9 cellular contexts compared by ENCODE assay signal in the genomic region with DNA sequence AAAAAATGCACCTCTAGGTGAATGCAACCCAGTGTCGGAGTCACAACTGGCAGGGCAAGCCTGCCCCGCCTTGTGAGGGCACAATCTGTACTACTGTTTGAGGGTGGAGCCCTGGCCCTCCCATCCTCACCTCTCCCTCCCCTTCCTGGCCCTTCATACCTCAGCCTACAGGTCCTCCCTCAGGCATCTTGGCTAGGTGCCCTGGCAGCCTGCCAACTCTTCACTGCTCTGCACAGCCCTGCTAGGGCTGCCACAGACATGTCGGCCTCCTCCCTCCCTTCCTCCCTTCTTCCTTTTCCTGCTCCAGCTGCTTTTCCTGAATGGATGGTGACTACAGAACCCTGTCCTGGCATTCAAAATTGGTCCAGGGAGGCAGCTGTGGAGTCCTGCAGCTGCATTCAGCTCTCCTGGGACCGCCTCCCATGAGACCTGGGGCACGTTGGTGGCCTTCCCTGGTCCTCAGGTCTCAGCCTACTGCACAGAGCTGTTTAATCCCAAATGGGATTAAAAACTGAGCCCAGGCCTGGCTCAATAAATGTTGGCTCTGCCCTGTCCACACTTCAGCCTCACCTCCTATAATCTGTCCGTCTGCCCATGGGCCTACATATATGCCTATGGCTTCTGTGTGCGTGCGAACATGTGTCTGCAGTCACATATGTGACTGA. TPM values are rescaled to one million over a fixed set of nuclear protein-coding genes. Genes with fewer than 3 reads are reported as not detected.
DNase-seq lines count a peak whose midpoint lies in the region; ATAC-seq and TF ChIP-seq lines count a peak whose summit lies in the region.
"Had no signal": no experiment of that assay in that cellular context is flagged by ENCODE, and none has a peak within 500 bp of the region (broad histone marks: within the 10 kb centered on the region; RNA-seq: fewer than 3 reads in every experiment).

No MANE protein-coding gene starts in this region.

- H3K4me3 ChIP-seq in tibial artery, result no peak overlapping the region

- no peaks in the 10 kb centered on the region for H3K36me3 ChIP-seq in tibial artery

- H3K36me3 Mint-ChIP-seq in nephron progenitor cell (ENCODE audit: low read depth), result no peaks in the 10 kb centered on the region

- no peaks in the 10 kb centered on the region for H3K9me3 Mint-ChIP-seq in nephron progenitor cell

- peaks cover under 1% of the 10 kb centered on the region for H3K4me1 Mint-ChIP-seq in nephron progenitor cell

- no peaks in the 10 kb centered on the region for H3K9me3 ChIP-seq in tibial artery

- H3K4me1 ChIP-seq in tibial artery, result no peaks in the 10 kb centered on the region

- H3K27ac Mint-ChIP-seq in nephron progenitor cell, result no peak overlapping the region

- no peak overlapping the region for H3K4me3 Mint-ChIP-seq in nephron progenitor cell

- no peak for ATAC-seq in GM19452 (IDR thresholded peaks at IDR 0.05; ENCODE audit: unreplicated experiment)

- intact Hi-C loops in cardiac septum (cut with DNase I), result no loop called here
- intact Hi-C loops in tibial artery (cut with DNase I; ENCODE audit: low total_unique reads), result no loop called here

- H3K27ac ChIP-seq in tibial artery, result no peak overlapping the region

- peak; percentile 4 for DNase-seq in stimulated activated CD4-positive, alpha-beta T cell treated with anti-CD3 and anti-CD28 coated beads, Interleukin-2, amount 100 ng/mL, for 4 hours (ENCODE audit: low read depth)
- DNase-seq in stimulated activated CD4-positive, alpha-beta T cell treated with anti-CD3 and anti-CD28 coated beads, Interleukin-4, amount 100 ng/mL, for 24 hours, result no peak
- DNase-seq in cardiac septum (ENCODE audit: low spot score) (peak; percentile 86), tibial artery (peak; percentile 35 to 69), KG1 (lab: John Stamatoyannopoulos, UW) (no peak), nephron progenitor cell (no peak)

- H3K27me3 ChIP-seq in tibial artery, result peaks cover 0 to 65% of the 10 kb centered on the region in 2 donors

- TF ChIP-seq CTCF in tibial artery (IDR thresholded peaks at IDR 0.05) (no peak), nephron progenitor cell (IDR thresholded peaks at IDR 0.05) (no peak)

- H3K27me3 Mint-ChIP-seq in nephron progenitor cell (ENCODE audit: low read depth, poor library complexity), result peaks cover 5% of the 10 kb centered on the region

TF ChIP-seq in PFSK-1, 5 proteins besides CTCF, POLR2A, EP300 and RAD21:
- TF ChIP-seq, protein P1, sequence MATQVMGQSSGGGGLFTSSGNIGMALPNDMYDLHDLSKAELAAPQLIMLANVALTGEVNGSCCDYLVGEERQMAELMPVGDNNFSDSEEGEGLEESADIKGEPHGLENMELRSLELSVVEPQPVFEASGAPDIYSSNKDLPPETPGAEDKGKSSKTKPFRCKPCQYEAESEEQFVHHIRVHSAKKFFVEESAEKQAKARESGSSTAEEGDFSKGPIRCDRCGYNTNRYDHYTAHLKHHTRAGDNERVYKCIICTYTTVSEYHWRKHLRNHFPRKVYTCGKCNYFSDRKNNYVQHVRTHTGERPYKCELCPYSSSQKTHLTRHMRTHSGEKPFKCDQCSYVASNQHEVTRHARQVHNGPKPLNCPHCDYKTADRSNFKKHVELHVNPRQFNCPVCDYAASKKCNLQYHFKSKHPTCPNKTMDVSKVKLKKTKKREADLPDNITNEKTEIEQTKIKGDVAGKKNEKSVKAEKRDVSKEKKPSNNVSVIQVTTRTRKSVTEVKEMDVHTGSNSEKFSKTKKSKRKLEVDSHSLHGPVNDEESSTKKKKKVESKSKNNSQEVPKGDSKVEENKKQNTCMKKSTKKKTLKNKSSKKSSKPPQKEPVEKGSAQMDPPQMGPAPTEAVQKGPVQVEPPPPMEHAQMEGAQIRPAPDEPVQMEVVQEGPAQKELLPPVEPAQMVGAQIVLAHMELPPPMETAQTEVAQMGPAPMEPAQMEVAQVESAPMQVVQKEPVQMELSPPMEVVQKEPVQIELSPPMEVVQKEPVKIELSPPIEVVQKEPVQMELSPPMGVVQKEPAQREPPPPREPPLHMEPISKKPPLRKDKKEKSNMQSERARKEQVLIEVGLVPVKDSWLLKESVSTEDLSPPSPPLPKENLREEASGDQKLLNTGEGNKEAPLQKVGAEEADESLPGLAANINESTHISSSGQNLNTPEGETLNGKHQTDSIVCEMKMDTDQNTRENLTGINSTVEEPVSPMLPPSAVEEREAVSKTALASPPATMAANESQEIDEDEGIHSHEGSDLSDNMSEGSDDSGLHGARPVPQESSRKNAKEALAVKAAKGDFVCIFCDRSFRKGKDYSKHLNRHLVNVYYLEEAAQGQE (IDR thresholded peaks at IDR 0.05; ENCODE audit: insufficient read depth in 1 of 2, low read depth in 2 of 2, low read length in 2 of 2), result no peak
- TF ChIP-seq TAF1 (IDR thresholded peaks at IDR 0.05; ENCODE audit: borderline replicate concordance, insufficient read depth, low read length), result no peak
- TF ChIP-seq POLR2AphosphoS5 (IDR thresholded peaks at IDR 0.05; ENCODE audit: low read depth, low read length), result no peak
- TF ChIP-seq SIN3A (IDR thresholded peaks at IDR 0.05; ENCODE audit: borderline replicate concordance, insufficient read depth, low read length), result no peak
- peak; percentile 60 for TF ChIP-seq FOXP2 (optimal IDR thresholded peaks at IDR 0.05; ENCODE audit: borderline replicate concordance, extremely low read depth, extremely low read length, insufficient read depth)

RNA-seq across cellular contexts. Expression of a gene that starts 52.7 kb away (rescaled TPM):
- 0.11 TPM for polyA plus RNA-seq in PFSK-1 (2012; ENCODE audit: insufficient read length, low read depth)
- 0.83 TPM for total RNA-seq in cardiac septum
- polyA plus RNA-seq: BJ had no signal

Comparison
In these comparisons a context has a peak if more than half of its experiments do, and no peak if none do; other contexts are left out.
1. DNase-seq: peak in stimulated activated CD4-positive, alpha-beta T cell treated with anti-CD3 and anti-CD28 coated beads, Interleukin-2, amount 100 ng/mL, for 4 hours (single experiment), cardiac septum (single experiment) and tibial artery (2 of 2); none in stimulated activated CD4-positive, alpha-beta T cell treated with anti-CD3 and anti-CD28 coated beads, Interleukin-4, amount 100 ng/mL, for 24 hours (single experiment), KG1 (single experiment) and nephron progenitor cell (single experiment).